In the genomic region with DNA sequence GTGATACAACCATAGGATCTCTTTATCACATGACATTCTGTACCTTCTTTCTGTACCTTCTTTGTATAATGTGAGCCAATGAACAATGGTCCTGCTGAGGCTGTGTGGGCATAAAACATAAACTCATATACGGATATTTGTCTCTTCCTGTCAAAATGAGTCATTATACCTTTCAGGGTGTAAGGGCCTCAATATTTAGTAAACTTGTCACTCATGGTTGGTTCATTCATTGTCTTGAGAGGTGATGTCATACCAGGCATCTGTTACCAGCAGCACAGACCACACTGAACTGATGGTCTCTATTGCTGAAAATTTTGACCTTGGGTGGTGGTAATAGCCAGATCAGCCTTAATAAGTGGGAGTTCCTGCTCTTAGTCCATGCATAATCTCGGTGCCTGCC, we compare ENCODE assay signal across 23 cellular contexts.
DNase-seq lines count a peak whose midpoint lies in the region; ATAC-seq, FAIRE-seq and TF ChIP-seq lines count a peak whose summit lies in the region.
"Had no signal": no experiment of that assay in that cellular context is flagged by ENCODE, and none has a peak within 500 bp of the region (broad histone marks: within the 10 kb centered on the region; RNA-seq: fewer than 3 reads in every experiment).

No MANE protein-coding gene starts in this region.

- no peak for DNase-seq in HepG2 (ENCODE audit: low spot score)
- DNase-seq in right lobe of liver: no peak
- peak; percentile 1 for DNase-seq in M059J (ENCODE audit: low read depth)
- DNase-seq in bronchial epithelial cell (ENCODE audit: low read depth): peak; percentile 3
- no peak for DNase-seq in NAMALWA (ENCODE audit: low spot score)
- DNase-seq in middle frontal gyrus (ENCODE audit: extremely low spot score, low spot score): no peak
- DNase-seq: CD4-positive, CD25-positive, alpha-beta regulatory T cell; CD8-positive, alpha-beta T cell; DMS 273 treated with DMSO at 0.1 percent for 48 hours; DND-41; GM23248; H7; HCEC 1CT had no signal

- FAIRE-seq in HepG2 (lab: Jason Lieb, UNC) (no peak), bronchial epithelial cell (lab: Jason Lieb, UNC) (no peak)
- FAIRE-seq: A204.1, D721Med, G401.6, GM12892, GM19239, H1 had no signal

- H3K27ac ChIP-seq in HepG2 (ENCODE audit: extremely low read length, insufficient read depth, low read length) (no peak overlapping the region), right lobe of liver (no peak overlapping the region)
- H3K27ac ChIP-seq: 22Rv1, BLaER1, C4-2B, GM23248 had no signal

- TF ChIP-seq EP300 in HepG2 (IDR thresholded peaks at IDR 0.05; ENCODE audit: low read depth in 2 of 2, low read length in 2 of 2) (no peak), HepG2 (CRISPR knock-in tag; IDR thresholded peaks at IDR 0.05; ENCODE audit: borderline replicate concordance) (no peak)

- no peak for TF ChIP-seq RAD21 in HepG2 (CRISPR knock-in tag; IDR thresholded peaks at IDR 0.05)

- in situ Hi-C loops in HepG2 (cut with HindIII; ENCODE audit: extremely low pct_ligation_motif_present, low pct_unique_long_range_greater_than_20kb): no loop called here

- no peaks in the 10 kb centered on the region for H4K20me1 ChIP-seq in HepG2 (ENCODE audit: insufficient read depth, low read length)
- H4K20me1 ChIP-seq: BLaER1 had no signal

- no peak overlapping the region for H3K4me3 ChIP-seq in HepG2 (replicated peaks in 1 of 3; ENCODE audit: insufficient read depth in 1 of 3, low read depth in 2 of 3, low read length in 3 of 3)
- no peak overlapping the region for H3K4me3 ChIP-seq in right lobe of liver
- H3K4me3 ChIP-seq in bronchial epithelial cell (ENCODE audit: low read depth, low read length): no peak overlapping the region
- H3K4me3 ChIP-seq: BLaER1, GM23248 had no signal

- H3K4me1 ChIP-seq in HepG2 (ENCODE audit: insufficient read depth, low read length) (no peaks in the 10 kb centered on the region), right lobe of liver (no peaks in the 10 kb centered on the region)
- H3K4me1 ChIP-seq: BLaER1 had no signal

- ATAC-seq in HepG2 (no peak), right lobe of liver (no peak), GM19023 (IDR thresholded peaks at IDR 0.05; ENCODE audit: unreplicated experiment) (no peak)
- ATAC-seq: CD8-positive, alpha-beta T cell had no signal

- CTCF ChIA-PET in HepG2 (lab: Yijun Ruan, JAX; ENCODE audit: low intra/inter-chr PET ratio, low total read pairs): no interaction called here

- TF ChIP-seq CTCF in HepG2 (CRISPR knock-in tag; IDR thresholded peaks at IDR 0.05) (no peak), right lobe of liver (IDR thresholded peaks at IDR 0.05) (no peak), bronchial epithelial cell (IDR thresholded peaks at IDR 0.05; ENCODE audit: insufficient read depth, low read length, severe bottlenecking) (no peak)

- H3K9me3 ChIP-seq in HepG2 (ENCODE audit: low read length) (peaks cover 95% of the 10 kb centered on the region), right lobe of liver (no peaks in the 10 kb centered on the region)
- H3K9me3 ChIP-seq: BLaER1 had no signal

- WGBS in HepG2 (ENCODE audit: low lambda C conversion rate): 5% methylated on average over 2 of the region's 2 CpGs
- WGBS in right lobe of liver (ENCODE audit: insufficient coverage, low coverage, low lambda C conversion rate, missing lambda C conversion rate): 55% methylated on average over 2 of the region's 2 CpGs

- BruUV-seq in HepG2 (replicated peaks; lab: Mats Ljungman, UMichigan): no TSS peak

- no peaks in the 10 kb centered on the region for H3K79me2 ChIP-seq in HepG2 (ENCODE audit: insufficient read depth, low read length)

- H3K9ac ChIP-seq in HepG2 (ENCODE audit: insufficient read depth, low read depth, low read length): no peak overlapping the region
- H3K9ac ChIP-seq: BLaER1, GM23248 had no signal

- H2AFZ ChIP-seq in HepG2 (ENCODE audit: low read length): no peak overlapping the region
- H2AFZ ChIP-seq: GM23248 had no signal

- intact Hi-C loops in HepG2 (cut with micrococcal nuclease; ENCODE audit: unreplicated experiment) (no loop called here), right lobe of liver (cut with DNase I) (no loop called here)

- H3K4me2 ChIP-seq in HepG2 (ENCODE audit: low read depth, low read length): no peak overlapping the region
- H3K4me2 ChIP-seq: BLaER1 had no signal

- H3K36me3 ChIP-seq in HepG2 (replicated peaks in 1 of 2; ENCODE audit: control insufficient read depth in 1 of 2, insufficient read depth in 2 of 2, low read length in 2 of 2) (no peaks in the 10 kb centered on the region), right lobe of liver (no peaks in the 10 kb centered on the region), bronchial epithelial cell (ENCODE audit: control insufficient read depth, insufficient read depth, low read length) (no peaks in the 10 kb centered on the region)
- H3K36me3 ChIP-seq: BLaER1 had no signal

- no peaks in the 10 kb centered on the region for H3K27me3 ChIP-seq in HepG2 (ENCODE audit: control insufficient read depth in 1 of 2, insufficient read depth in 2 of 2, low read length in 2 of 2)
- no peaks in the 10 kb centered on the region for H3K27me3 ChIP-seq in right lobe of liver
- no peaks in the 10 kb centered on the region for H3K27me3 ChIP-seq in bronchial epithelial cell (ENCODE audit: control insufficient read depth, insufficient read depth, low read length)
- H3K27me3 ChIP-seq: BLaER1 had no signal

- TF ChIP-seq POLR2A in HepG2 (IDR thresholded peaks at IDR 0.05; ENCODE audit: insufficient read depth in 1 of 2, low read depth in 2 of 2, low read length in 2 of 2): no peak
- TF ChIP-seq POLR2A in right lobe of liver (IDR thresholded peaks at IDR 0.05): no peak

- POLR2A ChIA-PET in HepG2 (lab: Yijun Ruan, JAX): no interaction called here

TF ChIP-seq in HepG2, 621 proteins besides CTCF, POLR2A, EP300 and RAD21:
- TF ChIP-seq ATF7 (IDR thresholded peaks at IDR 0.05) (0 out of 2 replicates have a peak, but pooled peaks have one; percentile 24), ATF7 (CRISPR knock-in tag; IDR thresholded peaks at IDR 0.05) (no peak), ZNF44 (CRISPR knock-in tag; IDR thresholded peaks at IDR 0.05) (no peak)
- TF ChIP-seq, protein P1, sequence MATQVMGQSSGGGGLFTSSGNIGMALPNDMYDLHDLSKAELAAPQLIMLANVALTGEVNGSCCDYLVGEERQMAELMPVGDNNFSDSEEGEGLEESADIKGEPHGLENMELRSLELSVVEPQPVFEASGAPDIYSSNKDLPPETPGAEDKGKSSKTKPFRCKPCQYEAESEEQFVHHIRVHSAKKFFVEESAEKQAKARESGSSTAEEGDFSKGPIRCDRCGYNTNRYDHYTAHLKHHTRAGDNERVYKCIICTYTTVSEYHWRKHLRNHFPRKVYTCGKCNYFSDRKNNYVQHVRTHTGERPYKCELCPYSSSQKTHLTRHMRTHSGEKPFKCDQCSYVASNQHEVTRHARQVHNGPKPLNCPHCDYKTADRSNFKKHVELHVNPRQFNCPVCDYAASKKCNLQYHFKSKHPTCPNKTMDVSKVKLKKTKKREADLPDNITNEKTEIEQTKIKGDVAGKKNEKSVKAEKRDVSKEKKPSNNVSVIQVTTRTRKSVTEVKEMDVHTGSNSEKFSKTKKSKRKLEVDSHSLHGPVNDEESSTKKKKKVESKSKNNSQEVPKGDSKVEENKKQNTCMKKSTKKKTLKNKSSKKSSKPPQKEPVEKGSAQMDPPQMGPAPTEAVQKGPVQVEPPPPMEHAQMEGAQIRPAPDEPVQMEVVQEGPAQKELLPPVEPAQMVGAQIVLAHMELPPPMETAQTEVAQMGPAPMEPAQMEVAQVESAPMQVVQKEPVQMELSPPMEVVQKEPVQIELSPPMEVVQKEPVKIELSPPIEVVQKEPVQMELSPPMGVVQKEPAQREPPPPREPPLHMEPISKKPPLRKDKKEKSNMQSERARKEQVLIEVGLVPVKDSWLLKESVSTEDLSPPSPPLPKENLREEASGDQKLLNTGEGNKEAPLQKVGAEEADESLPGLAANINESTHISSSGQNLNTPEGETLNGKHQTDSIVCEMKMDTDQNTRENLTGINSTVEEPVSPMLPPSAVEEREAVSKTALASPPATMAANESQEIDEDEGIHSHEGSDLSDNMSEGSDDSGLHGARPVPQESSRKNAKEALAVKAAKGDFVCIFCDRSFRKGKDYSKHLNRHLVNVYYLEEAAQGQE (IDR thresholded peaks at IDR 0.05; ENCODE audit: borderline replicate concordance in 1 of 2, low read depth in 1 of 2, low read length in 2 of 2): no peak

Comparison
In these comparisons a context has a peak if more than half of its experiments do, and no peak if none do; other contexts are left out.
1. DNase-seq: peak in M059J (single experiment) and bronchial epithelial cell (single experiment); none in HepG2 (single experiment), right lobe of liver (0 of 3), NAMALWA (single experiment) and middle frontal gyrus (single experiment).